Comparison of ENCODE assay signal across 19 cellular contexts in genomic region chr12:119118625-119119024, GRCh38.
A peak's percentile ranks its signal among the peaks of the same experiment; 100 is the strongest.
DNase-seq lines count a peak whose midpoint lies in the region; ATAC-seq and TF ChIP-seq lines count a peak whose summit lies in the region.
"Had no signal": no experiment of that assay in that cellular context is flagged by ENCODE, and none has a peak within 500 bp of the region (broad histone marks: within the 10 kb centered on the region; RNA-seq: fewer than 3 reads in every experiment).

No MANE protein-coding gene starts in this region.

- no peak for ATAC-seq in effector memory CD8-positive, alpha-beta T cell (replicated peaks)
- no peak for ATAC-seq in T-cell (replicated peaks in 1 of 4)
- ATAC-seq: A549; CD8-positive, alpha-beta T cell; GM12878 had no signal

- CTCF ChIA-PET in T-cell (lab: Charles Lee) = no interaction called here

- H3K9me3 Mint-ChIP-seq in mesothelial cell of epicardium (no peaks in the 10 kb centered on the region), type B pancreatic cell (no peaks in the 10 kb centered on the region), T-cell (no peaks in the 10 kb centered on the region)
- no peaks in the 10 kb centered on the region for H3K9me3 Mint-ChIP-seq in effector memory CD8-positive, alpha-beta T cell
- H3K9me3 Mint-ChIP-seq: CD4-positive, alpha-beta T cell; CD8-positive, alpha-beta T cell had no signal

- H3K4me1 Mint-ChIP-seq in mesothelial cell of epicardium (peaks cover 16% of the 10 kb centered on the region), type B pancreatic cell (ENCODE audit: unreplicated experiment) (no peaks in the 10 kb centered on the region), T-cell (no peaks in the 10 kb centered on the region)
- no peaks in the 10 kb centered on the region for H3K4me1 Mint-ChIP-seq in effector memory CD8-positive, alpha-beta T cell (ENCODE audit: low read depth in 2 of 2)
- H3K4me1 Mint-ChIP-seq: B cell had no signal

- H3K36me3 Mint-ChIP-seq in mesothelial cell of epicardium (no peaks in the 10 kb centered on the region), type B pancreatic cell (no peaks in the 10 kb centered on the region), T-cell (no peaks in the 10 kb centered on the region)
- H3K36me3 Mint-ChIP-seq in effector memory CD8-positive, alpha-beta T cell (ENCODE audit: insufficient read depth) = no peaks in the 10 kb centered on the region
- H3K36me3 Mint-ChIP-seq: CD8-positive, alpha-beta T cell had no signal

- H3K27ac Mint-ChIP-seq in mesothelial cell of epicardium (peak overlapping the region; percentile 53), type B pancreatic cell (peak overlapping the region; percentile 63), T-cell (no peak overlapping the region)
- H3K27ac Mint-ChIP-seq in effector memory CD8-positive, alpha-beta T cell = no peak overlapping the region
- H3K27ac Mint-ChIP-seq: B cell; CD4-positive, alpha-beta T cell; CD8-positive, alpha-beta T cell had no signal

- TF ChIP-seq CTCF in mesothelial cell of epicardium (IDR thresholded peaks at IDR 0.05; ENCODE audit: unreplicated experiment) = no peak
- TF ChIP-seq CTCF in type B pancreatic cell (conservative IDR thresholded peaks at IDR 0.05) = no peak

- no peak overlapping the region for H3K4me3 Mint-ChIP-seq in mesothelial cell of epicardium
- H3K4me3 Mint-ChIP-seq in type B pancreatic cell = no peak overlapping the region
- no peak overlapping the region for H3K4me3 Mint-ChIP-seq in effector memory CD8-positive, alpha-beta T cell
- H3K4me3 Mint-ChIP-seq in T-cell = no peak overlapping the region
- H3K4me3 Mint-ChIP-seq: B cell; CD4-positive, alpha-beta T cell; CD8-positive, alpha-beta T cell had no signal

- H3K27me3 Mint-ChIP-seq in mesothelial cell of epicardium (ENCODE audit: low read depth) (peaks cover 4% of the 10 kb centered on the region), type B pancreatic cell (peaks cover 4% of the 10 kb centered on the region), T-cell (no peaks in the 10 kb centered on the region)
- no peaks in the 10 kb centered on the region for H3K27me3 Mint-ChIP-seq in effector memory CD8-positive, alpha-beta T cell

- DNase-seq in ELF-1 (ENCODE audit: low read depth, low spot score) = peak; percentile 65
- peak; percentile 79 for DNase-seq in islet precursor cell
- peak in 1 of 2 experiments; percentile 42 for DNase-seq in mesothelial cell of epicardium (ENCODE audit: low spot score in 2 of 2, unreplicated experiment in 2 of 2)
- no peak for DNase-seq in type B pancreatic cell (ENCODE audit: extremely low spot score, unreplicated experiment)
- DNase-seq in NCI-H526 (lab: John Stamatoyannopoulos, UW) = no peak
- DNase-seq in effector memory CD8-positive, alpha-beta T cell = no peak
- DNase-seq in DMS153 treated with DMSO at 0.1 percent for 48 hours (lab: John Stamatoyannopoulos, UW; ENCODE audit: unreplicated experiment) = no peak
- DNase-seq in T-cell = no peak
- DNase-seq: AML-193; CD4-positive, alpha-beta T cell; CD8-positive, alpha-beta T cell; COR-L47; DMS 273 treated with DMSO at 0.1 percent for 48 hours; DMS153; DMS79 treated with DMSO at 0.1 percent for 48 hours; GDM1 had no signal

- POLR2A ChIA-PET in T-cell (lab: Charles Lee) = interaction anchor here in 1 of 2 donors (0.7 kb wide), 1 partner anchor 17 kb away, joined by 4 read pairs; no protein-coding TSS in a partner anchor

Comparison
In these comparisons a context has a peak if more than half of its experiments do, and no peak if none do; other contexts are left out.
1. DNase-seq: peak in ELF-1 (single experiment) and islet precursor cell (single experiment); none in type B pancreatic cell (single experiment), NCI-H526 (0 of 2), effector memory CD8-positive, alpha-beta T cell (0 of 3), DMS153 treated with DMSO at 0.1 percent for 48 hours (single experiment) and T-cell (0 of 34).
2. H3K27ac Mint-ChIP-seq: peak in mesothelial cell of epicardium (single experiment) and type B pancreatic cell (single experiment); none in effector memory CD8-positive, alpha-beta T cell (0 of 2) and T-cell (0 of 2).